8 cellular contexts compared by ENCODE assay signal in genomic region chr14:104753528-104754212, GRCh38. TPM values are rescaled to one million over a fixed set of nuclear protein-coding genes. Genes with fewer than 3 reads are reported as not detected.
A peak's percentile ranks its signal among the peaks of the same experiment; 100 is the strongest.
DNase-seq lines count a peak whose midpoint lies in the region; ATAC-seq and TF ChIP-seq lines count a peak whose summit lies in the region.

No MANE protein-coding gene starts in this region.

- TF ChIP-seq CTCF in activated CD8-positive, alpha-beta T cell treated with anti-CD3 and anti-CD28 coated beads for 36 hours (IDR thresholded peaks at IDR 0.05): no peak
- no peak for TF ChIP-seq CTCF in left ventricle myocardium inferior (IDR thresholded peaks at IDR 0.05; ENCODE audit: borderline replicate concordance)

- H3K4me3 Mint-ChIP-seq in activated CD8-positive, alpha-beta T cell treated with anti-CD3 and anti-CD28 coated beads for 36 hours: peak overlapping the region; percentile 86

- H3K9me3 Mint-ChIP-seq in activated CD8-positive, alpha-beta T cell treated with anti-CD3 and anti-CD28 coated beads for 36 hours: no peaks in the 10 kb centered on the region

- H3K27me3 ChIP-seq in left ventricle myocardium inferior (ENCODE audit: low read depth) (no peaks in the 10 kb centered on the region), skeletal muscle tissue (ENCODE audit: control insufficient read depth in 3 of 3, insufficient read depth in 3 of 3, low read length in 3 of 3) (no peaks in the 10 kb centered on the region)

- H3K36me3 Mint-ChIP-seq in activated CD8-positive, alpha-beta T cell treated with anti-CD3 and anti-CD28 coated beads for 36 hours (ENCODE audit: low read depth): peaks cover 29% of the 10 kb centered on the region

- peaks cover 33% of the 10 kb centered on the region for H3K36me3 ChIP-seq in left ventricle myocardium inferior
- H3K36me3 ChIP-seq in skeletal muscle tissue (ENCODE audit: control insufficient read depth in 3 of 3, insufficient read depth in 3 of 3, low read length in 3 of 3): peaks cover 33 to 36% (median 36%) of the 10 kb centered on the region in 3 donors

- peak; percentile 39 for DNase-seq in DMS53 (lab: John Stamatoyannopoulos, UW)
- DNase-seq in DMS53 treated with DMSO at 0.1 percent for 48 hours (lab: John Stamatoyannopoulos, UW; ENCODE audit: unreplicated experiment): no peak
- no peak for DNase-seq in activated CD8-positive, alpha-beta T cell treated with anti-CD3 and anti-CD28 coated beads for 36 hours
- no peak for DNase-seq in left ventricle myocardium inferior
- no peak for DNase-seq in NCI-H1694 (lab: John Stamatoyannopoulos, UW)
- DNase-seq in SIG-M5 treated with dmso at 0.1 percent for 504 hours (lab: John Stamatoyannopoulos, UW; ENCODE audit: unreplicated experiment): no peak

- ATAC-seq in activated CD8-positive, alpha-beta T cell treated with anti-CD3 and anti-CD28 coated beads for 36 hours: no peak
- ATAC-seq in HG03565 (IDR thresholded peaks at IDR 0.05; ENCODE audit: unreplicated experiment): no peak

- H3K4me1 Mint-ChIP-seq in activated CD8-positive, alpha-beta T cell treated with anti-CD3 and anti-CD28 coated beads for 36 hours (ENCODE audit: low read depth): peaks cover 39% of the 10 kb centered on the region

- CTCF ChIA-PET in activated CD8-positive, alpha-beta T cell treated with anti-CD3 and anti-CD28 coated beads for 36 hours (lab: Charles Lee): interaction anchor here (1.1 to 3.3 kb wide), 5 partner anchors 9 to 73 kb away, joined by 4 to 21 read pairs (median 14); partner anchors contain the start of gene ADSS1

- H3K4me3 ChIP-seq in left ventricle myocardium inferior (peak overlapping the region; percentile 98), skeletal muscle tissue (ENCODE audit: low read length in 3 of 3) (peak overlapping the region; percentile 86 to 96 (median 90))

- peaks cover 43% of the 10 kb centered on the region for H3K4me1 ChIP-seq in left ventricle myocardium inferior
- H3K4me1 ChIP-seq in skeletal muscle tissue (ENCODE audit: control insufficient read depth in 3 of 3, insufficient read depth in 3 of 3, low read length in 3 of 3): peaks cover 49 to 67% (median 64%) of the 10 kb centered on the region in 3 donors

- intact Hi-C loops in activated CD8-positive, alpha-beta T cell treated with anti-CD3 and anti-CD28 coated beads for 36 hours (cut with micrococcal nuclease): loop anchor here (5.0 kb wide), 1 partner anchor 314 kb away; the partner anchor contains the start of gene GPR132
- intact Hi-C loops in left ventricle myocardium inferior (cut with micrococcal nuclease): no loop called here

- H3K9me3 ChIP-seq in left ventricle myocardium inferior (replicated peaks): no peaks in the 10 kb centered on the region
- H3K9me3 ChIP-seq in skeletal muscle tissue (ENCODE audit: control insufficient read depth in 3 of 3, low read length in 3 of 3): no peaks in the 10 kb centered on the region

- POLR2A ChIA-PET in activated CD8-positive, alpha-beta T cell treated with anti-CD3 and anti-CD28 coated beads for 36 hours (lab: Charles Lee): interaction anchor here (0.5 to 1.7 kb wide), 10 partner anchors 10 to 1033 kb away, joined by 3 to 12 read pairs (median 4); partner anchors contain the start of genes INF2 and ZBTB42

- H3K27ac Mint-ChIP-seq in activated CD8-positive, alpha-beta T cell treated with anti-CD3 and anti-CD28 coated beads for 36 hours: peak overlapping the region; percentile 80

- H3K27ac ChIP-seq in left ventricle myocardium inferior (replicated peaks) (peak overlapping the region; percentile 91), skeletal muscle tissue (ENCODE audit: low read depth, low read length) (peak overlapping the region; percentile 97)

- peak overlapping the region; percentile 95 to 99 (median 96) for H3K9ac ChIP-seq in skeletal muscle tissue (ENCODE audit: low read depth in 1 of 3, low read length in 3 of 3)

- no peaks in the 10 kb centered on the region for H3K27me3 Mint-ChIP-seq in activated CD8-positive, alpha-beta T cell treated with anti-CD3 and anti-CD28 coated beads for 36 hours

RNA-seq across cellular contexts. Expression of gene SIVA1, which starts 0.7 kb away (rescaled TPM):
- 100 to 1,000 TPM; 115 to 125 TPM for total RNA-seq in activated CD8-positive, alpha-beta T cell treated with anti-CD3 and anti-CD28 coated beads for 36 hours
- total RNA-seq in left ventricle myocardium inferior (55.6 TPM), skeletal muscle tissue (51.7 TPM)

RNA-seq across cellular contexts. Expression of gene ADSS1, which starts 29.6 kb away (rescaled TPM):
- total RNA-seq in activated CD8-positive, alpha-beta T cell treated with anti-CD3 and anti-CD28 coated beads for 36 hours: 1 to 10 TPM; 2.7 to 3.0 TPM
- total RNA-seq in left ventricle myocardium inferior (218 TPM), skeletal muscle tissue (89.8 TPM)

RNA-seq across cellular contexts. Expression of gene AKT1, which starts 41.9 kb away (rescaled TPM):
- 100 to 1,000 TPM; 116 to 121 TPM for total RNA-seq in activated CD8-positive, alpha-beta T cell treated with anti-CD3 and anti-CD28 coated beads for 36 hours
- total RNA-seq in left ventricle myocardium inferior (144 TPM), skeletal muscle tissue (151 TPM)

RNA-seq across cellular contexts. Expression of gene ZBTB42, which starts 47.2 kb away (rescaled TPM):
- total RNA-seq in activated CD8-positive, alpha-beta T cell treated with anti-CD3 and anti-CD28 coated beads for 36 hours: 1 to 10 TPM; 1.3 TPM
- total RNA-seq in left ventricle myocardium inferior: 5.7 TPM
- 3.7 TPM for total RNA-seq in skeletal muscle tissue

Comparison
In these comparisons a context has a peak if more than half of its experiments do, and no peak if none do; other contexts are left out.
1. RNA of gene ADSS1, which starts 29.6 kb away (total RNA-seq): 218 TPM in left ventricle myocardium inferior (single experiment) and 89.8 TPM in skeletal muscle tissue (single experiment); 2.7 to 3.0 TPM in activated CD8-positive, alpha-beta T cell treated with anti-CD3 and anti-CD28 coated beads for 36 hours; every median in the first group is over 10 times any median in the second.